ENCODE assay signal across 1 cellular context in the genomic region with DNA sequence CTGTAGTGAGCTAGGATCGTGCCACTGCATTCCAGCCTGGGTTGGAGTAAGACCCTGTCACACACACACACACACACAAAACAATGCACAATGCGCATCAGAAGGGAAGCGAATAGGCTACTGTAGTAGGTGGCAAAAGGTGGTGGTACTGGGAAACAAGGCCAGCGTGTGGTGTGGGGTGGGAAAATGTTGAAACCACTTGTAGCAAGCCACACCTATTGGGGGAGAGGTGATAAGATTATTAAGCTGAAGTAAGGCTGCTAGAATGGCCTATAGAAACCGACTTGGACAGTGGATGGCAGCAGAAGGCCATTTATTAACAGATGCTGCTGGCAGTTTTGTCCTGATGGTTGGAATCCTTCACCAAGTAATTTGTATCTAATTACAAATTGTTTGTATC.
TF ChIP-seq lines count a peak whose summit lies in the region.

No MANE protein-coding gene starts in this region.

TF ChIP-seq in HCT116, 20 proteins besides CTCF, POLR2A, EP300 and RAD21:
- TF ChIP-seq JUND (IDR thresholded peaks at IDR 0.05) (no peak), MAX (IDR thresholded peaks at IDR 0.05) (no peak), POLR2AphosphoS5 (IDR thresholded peaks at IDR 0.05; ENCODE audit: low read depth, low read length) (no peak), ZFX (IDR thresholded peaks at IDR 0.05) (no peak), TCF7L2 (IDR thresholded peaks at IDR 0.05; ENCODE audit: borderline replicate concordance, extremely low read depth, insufficient read depth, insufficient read length) (no peak), SRF (IDR thresholded peaks at IDR 0.05; ENCODE audit: low read depth) (no peak), ELF1 (IDR thresholded peaks at IDR 0.05; ENCODE audit: borderline replicate concordance, low read depth) (no peak), EZH2 (IDR thresholded peaks at IDR 0.05) (no peak), YY1 (IDR thresholded peaks at IDR 0.05; ENCODE audit: extremely low read depth, insufficient replicate concordance, low read depth, low read length) (no peak), REST (IDR thresholded peaks at IDR 0.05; ENCODE audit: low read depth) (no peak), FOSL1 (IDR thresholded peaks at IDR 0.05; ENCODE audit: low read depth) (no peak)
- TF ChIP-seq, protein P1, sequence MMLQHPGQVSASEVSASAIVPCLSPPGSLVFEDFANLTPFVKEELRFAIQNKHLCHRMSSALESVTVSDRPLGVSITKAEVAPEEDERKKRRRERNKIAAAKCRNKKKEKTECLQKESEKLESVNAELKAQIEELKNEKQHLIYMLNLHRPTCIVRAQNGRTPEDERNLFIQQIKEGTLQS (IDR thresholded peaks at IDR 0.05), result no peak
